In genomic region chr1:203267347-203267846, GRCh38 we compare ENCODE assay signal across 8 cellular contexts. TPM values are rescaled to one million over a fixed set of nuclear protein-coding genes. Genes with fewer than 3 reads are reported as not detected.
A peak's percentile ranks its signal among the peaks of the same experiment; 100 is the strongest.
DNase-seq lines count a peak whose midpoint lies in the region; ATAC-seq and TF ChIP-seq lines count a peak whose summit lies in the region.

No MANE protein-coding gene starts in this region.

- TF ChIP-seq POLR2A in GM19193 (IDR thresholded peaks at IDR 0.05; ENCODE audit: extremely low read depth, insufficient read depth, insufficient read length), result peak; percentile 33

- DNase-seq in AG08395 (ENCODE audit: low spot score), result peak; percentile 93
- peak; percentile 82 for DNase-seq in LoVo (ENCODE audit: low spot score)
- DNase-seq in RWPE2 (ENCODE audit: low spot score), result no peak
- peak; percentile 61 for DNase-seq in activated T-helper 9 cell treated with anti-CD3 and anti-CD28 coated beads, Interleukin-2, amount 50 U/mL, for 16 hours (ENCODE audit: low read depth)
- peak; percentile 91 for DNase-seq in fibroblast of the aortic adventitia (ENCODE audit: low read depth)
- DNase-seq in natural killer cell, result peak; percentile 71
- DNase-seq in stimulated activated naive CD8-positive, alpha-beta T cell treated with anti-CD3 and anti-CD28 coated beads, Interleukin-15, amount 100 ng/mL, for 72 hours, result peak; percentile 81 to 82

- peak overlapping the region; percentile 40 for H3K4me3 ChIP-seq in RWPE2 (ENCODE audit: severe bottlenecking)
- H3K4me3 ChIP-seq in fibroblast of the aortic adventitia (ENCODE audit: low read depth, low read length), result peak overlapping the region; percentile 77

- H3K27me3 ChIP-seq in RWPE2 (ENCODE audit: insufficient read depth, poor library complexity, severe bottlenecking), result no peaks in the 10 kb centered on the region

- no peaks in the 10 kb centered on the region for H3K9me3 Mint-ChIP-seq in natural killer cell
- H3K9me3 Mint-ChIP-seq in stimulated activated naive CD8-positive, alpha-beta T cell treated with anti-CD3 and anti-CD28 coated beads, Interleukin-15, amount 100 ng/mL, for 72 hours, result no peaks in the 10 kb centered on the region

- H3K9me3 ChIP-seq in RWPE2 (ENCODE audit: severe bottlenecking), result no peaks in the 10 kb centered on the region

- peaks cover 0 to 6% of the 10 kb centered on the region in 2 donors for H3K27me3 Mint-ChIP-seq in natural killer cell (ENCODE audit: low read depth in 2 of 2)
- no peaks in the 10 kb centered on the region for H3K27me3 Mint-ChIP-seq in stimulated activated naive CD8-positive, alpha-beta T cell treated with anti-CD3 and anti-CD28 coated beads, Interleukin-15, amount 100 ng/mL, for 72 hours

- H3K27ac Mint-ChIP-seq in natural killer cell, result peak overlapping the region; percentile 78 to 80
- H3K27ac Mint-ChIP-seq in stimulated activated naive CD8-positive, alpha-beta T cell treated with anti-CD3 and anti-CD28 coated beads, Interleukin-15, amount 100 ng/mL, for 72 hours, result peak overlapping the region; percentile 48 to 70

- peaks cover 12% of the 10 kb centered on the region in 2 donors for H3K4me1 Mint-ChIP-seq in natural killer cell
- peaks cover 32% of the 10 kb centered on the region for H3K4me1 Mint-ChIP-seq in stimulated activated naive CD8-positive, alpha-beta T cell treated with anti-CD3 and anti-CD28 coated beads, Interleukin-15, amount 100 ng/mL, for 72 hours

- peak overlapping the region; percentile 91 for H3K4me3 Mint-ChIP-seq in natural killer cell
- H3K4me3 Mint-ChIP-seq in stimulated activated naive CD8-positive, alpha-beta T cell treated with anti-CD3 and anti-CD28 coated beads, Interleukin-15, amount 100 ng/mL, for 72 hours, result peak overlapping the region; percentile 83 to 90

- peak; percentile 93 for TF ChIP-seq CTCF in RWPE2 (IDR thresholded peaks at IDR 0.05; ENCODE audit: poor library complexity, severe bottlenecking)
- TF ChIP-seq CTCF in fibroblast of the aortic adventitia (IDR thresholded peaks at IDR 0.05; ENCODE audit: insufficient read depth, low read length), result peak; percentile 96
- peak; percentile 98 for TF ChIP-seq CTCF in natural killer cell (IDR thresholded peaks at IDR 0.05)

- no peaks in the 10 kb centered on the region for H3K4me1 ChIP-seq in RWPE2 (ENCODE audit: insufficient read depth, poor library complexity, severe bottlenecking)

- H3K36me3 Mint-ChIP-seq in natural killer cell, result no peaks in the 10 kb centered on the region

- ATAC-seq in RWPE2 (ENCODE audit: low read depth), result peak; percentile 60
- ATAC-seq in natural killer cell, result peak; percentile 75 to 87 (median 80)
- ATAC-seq in stimulated activated naive CD8-positive, alpha-beta T cell treated with anti-CD3 and anti-CD28 coated beads, Interleukin-15, amount 100 ng/mL, for 72 hours, result peak; percentile 62

- no peak overlapping the region for H3K27ac ChIP-seq in RWPE2 (ENCODE audit: poor library complexity, severe bottlenecking)

- intact Hi-C loops in natural killer cell (cut with micrococcal nuclease), result loop anchor here (1.0 kb wide), 2 partner anchors 71 to 220 kb away; no protein-coding TSS in a partner anchor

- H3K36me3 ChIP-seq in RWPE2 (ENCODE audit: low read depth), result no peaks in the 10 kb centered on the region

RNA-seq across cellular contexts. Expression of gene BTG2, which starts 37.9 kb away (rescaled TPM):
- total RNA-seq in fibroblast of the aortic adventitia (ENCODE audit: low replicate concordance) (16.7 and 18.2 TPM in 2 replicates), natural killer cell (1,000 to 10,000 TPM in 1 of 3 donors, 100 to 1,000 TPM in 2; 499 to 1,024 (median 851) TPM)

RNA-seq across cellular contexts. Expression of gene CHIT1, which starts 37.9 kb away (rescaled TPM):
- total RNA-seq in fibroblast of the aortic adventitia (ENCODE audit: low replicate concordance) (not detected in 2 replicates), natural killer cell (1 to 10 TPM in 1 of 3 donors, under 1 TPM in 1, not detected in 1; 0.07 to 2.2 TPM)

Comparison
In these comparisons a context has a peak if more than half of its experiments do, and no peak if none do; other contexts are left out.
1. RNA of gene BTG2, which starts 37.9 kb away (total RNA-seq): 499 to 1,024 TPM in natural killer cell; 16.7 to 18.2 TPM in fibroblast of the aortic adventitia; every median in the first group is over 10 times any median in the second.
2. Peak in every context shown above with its lines, with median percentiles within 50 percentile points of each other: ATAC-seq and CTCF ChIP-seq.